In genomic region chr20:18738888-18739287, GRCh38 we compare ENCODE assay signal across 27 cellular contexts.
DNase-seq lines count a peak whose midpoint lies in the region; ATAC-seq, FAIRE-seq and TF ChIP-seq lines count a peak whose summit lies in the region.
"Had no signal": no experiment of that assay in that cellular context is flagged by ENCODE, and none has a peak within 500 bp of the region (broad histone marks: within the 10 kb centered on the region; RNA-seq: fewer than 3 reads in every experiment).

No MANE protein-coding gene starts in this region.

- peaks cover 29% of the 10 kb centered on the region for H3K4me1 Mint-ChIP-seq in CD8-positive, alpha-beta T cell (ENCODE audit: low read depth)
- H3K4me1 Mint-ChIP-seq: activated naive CD8-positive, alpha-beta T cell treated with anti-CD3 and anti-CD28 coated beads for 36 hours had no signal

- H3K9me3 Mint-ChIP-seq in CD8-positive, alpha-beta T cell: no peaks in the 10 kb centered on the region
- H3K9me3 Mint-ChIP-seq: activated naive CD8-positive, alpha-beta T cell treated with anti-CD3 and anti-CD28 coated beads for 36 hours; activated T-helper 17 cell treated with anti-CD3 and anti-CD28 coated beads, Interleukin-2, amount 50 U/mL, for 72 hours; GM23338; naive B cell; stimulated activated naive CD8-positive, alpha-beta T cell treated with anti-CD3 and anti-CD28 coated beads, Interleukin-15, Interleukin-2, amounts not matched to agents 100 ng/mL and 50 ng/mL, for 24 hours had no signal

- H3K36me3 ChIP-seq in CD8-positive, alpha-beta T cell (ENCODE audit: insufficient read depth, low read length): no peaks in the 10 kb centered on the region
- H3K36me3 ChIP-seq in K562 (ENCODE audit: control insufficient read depth, insufficient read depth, low read length) (no peaks in the 10 kb centered on the region), mucosa of rectum (ENCODE audit: control insufficient read depth in 2 of 2, insufficient read depth in 2 of 2, low read length in 2 of 2) (no peaks in the 10 kb centered on the region), suprapubic skin (no peaks in the 10 kb centered on the region)
- H3K36me3 ChIP-seq: brain microvascular endothelial cell, pancreas had no signal

- no peak for FAIRE-seq in K562 (lab: Jason Lieb, UNC)
- FAIRE-seq: keratinocyte, pancreas, TTC549 had no signal

- H3K27ac ChIP-seq in CD8-positive, alpha-beta T cell (ENCODE audit: low read depth, low read length): no peak overlapping the region
- H3K27ac ChIP-seq in K562 (ENCODE audit: extremely low read depth, low read depth, low read length): no peak overlapping the region
- H3K27ac ChIP-seq in mucosa of rectum (ENCODE audit: low read depth in 2 of 2, low read length in 2 of 2): peak overlapping the region; percentile 68 to 74
- H3K27ac ChIP-seq in suprapubic skin: peak overlapping the region; percentile 67
- H3K27ac ChIP-seq: brain microvascular endothelial cell, pancreas had no signal

- DNase-seq in CD8-positive, alpha-beta T cell: no peak
- peak in 1 of 4 experiments; percentile 7 for DNase-seq in K562 (ENCODE audit: extremely low read depth in 1 of 4, low spot score in 3 of 4)
- no peak for DNase-seq in suprapubic skin (ENCODE audit: low spot score in 2 of 2)
- no peak for DNase-seq in cortex of kidney (lab: John Stamatoyannopoulos, UW)
- no peak for DNase-seq in anterior cingulate cortex (lab: John Stamatoyannopoulos, UW)
- DNase-seq in GM13977 (ENCODE audit: low spot score): no peak
- DNase-seq: activated CD4-positive, alpha-beta T cell treated with anti-CD3 and anti-CD28 coated beads for 1 hour; activated naive CD8-positive, alpha-beta T cell treated with anti-CD3 and anti-CD28 coated beads for 36 hours; brain microvascular endothelial cell; foreskin fibroblast; GDM1; naive B cell; NCI-H1436 treated with DMSO at 0.1 percent for 48 hours; NCI-H2171 treated with DMSO at 0.1 percent for 48 hours; NCI-H774; pancreas; stimulated activated CD4-positive, alpha-beta T cell treated with anti-CD3 and anti-CD28 coated beads, Interleukin-1b, Interleukin-23, amount 100 ng/mL, for 48 hours; SW 1271 had no signal

- no peaks in the 10 kb centered on the region for H3K27me3 Mint-ChIP-seq in CD8-positive, alpha-beta T cell (ENCODE audit: low read depth)
- H3K27me3 Mint-ChIP-seq: activated naive CD8-positive, alpha-beta T cell treated with anti-CD3 and anti-CD28 coated beads for 36 hours; activated T-helper 17 cell treated with anti-CD3 and anti-CD28 coated beads, Interleukin-2, amount 50 U/mL, for 72 hours; naive B cell; stimulated activated naive CD8-positive, alpha-beta T cell treated with anti-CD3 and anti-CD28 coated beads, Interleukin-15, Interleukin-2, amounts not matched to agents 100 ng/mL and 50 ng/mL, for 24 hours had no signal

- TF ChIP-seq POLR2A in K562 (conservative IDR thresholded peaks at IDR 0.05): no peak
- no peak for TF ChIP-seq POLR2A in suprapubic skin (IDR thresholded peaks at IDR 0.05)

- H3K27ac Mint-ChIP-seq in CD8-positive, alpha-beta T cell: peak overlapping the region; percentile 52
- H3K27ac Mint-ChIP-seq: activated naive CD8-positive, alpha-beta T cell treated with anti-CD3 and anti-CD28 coated beads for 36 hours; activated T-helper 17 cell treated with anti-CD3 and anti-CD28 coated beads, Interleukin-2, amount 50 U/mL, for 72 hours; stimulated activated naive CD8-positive, alpha-beta T cell treated with anti-CD3 and anti-CD28 coated beads, Interleukin-15, Interleukin-2, amounts not matched to agents 100 ng/mL and 50 ng/mL, for 24 hours had no signal

- no peaks in the 10 kb centered on the region for H3K27me3 ChIP-seq in CD8-positive, alpha-beta T cell (ENCODE audit: insufficient read depth, low read length)
- H3K27me3 ChIP-seq in K562 (ENCODE audit: control insufficient read depth in 2 of 2, insufficient read depth in 2 of 2, low read length in 2 of 2) (no peaks in the 10 kb centered on the region; a peak in 1 of 5 replicates), mucosa of rectum (ENCODE audit: control insufficient read depth in 2 of 2, insufficient read depth in 2 of 2, low read length in 2 of 2) (no peaks in the 10 kb centered on the region), suprapubic skin (no peaks in the 10 kb centered on the region)
- H3K27me3 ChIP-seq: brain microvascular endothelial cell, pancreas had no signal

- 79% methylated on average over 2 of the region's 2 CpGs for WGBS in K562 (ENCODE audit: insufficient coverage, low coverage, missing lambda C conversion rate)
- 100% methylated on average over 2 of the region's 2 CpGs for WGBS in suprapubic skin

- TF ChIP-seq EP300 in K562 (IDR thresholded peaks at IDR 0.05; ENCODE audit: low read length) (no peak), suprapubic skin (IDR thresholded peaks at IDR 0.05) (no peak)

- no peak overlapping the region for H3K4me3 Mint-ChIP-seq in CD8-positive, alpha-beta T cell
- H3K4me3 Mint-ChIP-seq: activated naive CD8-positive, alpha-beta T cell treated with anti-CD3 and anti-CD28 coated beads for 36 hours; activated T-helper 17 cell treated with anti-CD3 and anti-CD28 coated beads, Interleukin-2, amount 50 U/mL, for 72 hours; GM23338; naive B cell; stimulated activated naive CD8-positive, alpha-beta T cell treated with anti-CD3 and anti-CD28 coated beads, Interleukin-15, Interleukin-2, amounts not matched to agents 100 ng/mL and 50 ng/mL, for 24 hours had no signal

- H3K9me1 ChIP-seq in K562 (ENCODE audit: control insufficient read depth, insufficient read depth, low read length): no peaks in the 10 kb centered on the region

- H3K9ac ChIP-seq in K562 (ENCODE audit: insufficient read depth in 1 of 2, low read depth in 2 of 2, low read length in 2 of 2): no peak overlapping the region
- H3K9ac ChIP-seq in mucosa of rectum (ENCODE audit: low read depth in 1 of 2, low read length in 2 of 2): no peak overlapping the region

- no peaks in the 10 kb centered on the region for H3K79me2 ChIP-seq in K562 (ENCODE audit: control insufficient read depth, insufficient read depth, low read length)

- intact Hi-C loops in CD8-positive, alpha-beta T cell (cut with DNase I, micrococcal nuclease): no loop called here
- intact Hi-C loops in K562 (cut with micrococcal nuclease): no loop called here

- in situ Hi-C loops in K562 (cut with MboI) (no loop called here), GM13977 (cut with MboI; ENCODE audit: low pct_unique_long_range_greater_than_20kb, low sequenced_read_pairs, unreplicated experiment) (no loop called here)

- CTCF ChIA-PET in CD8-positive, alpha-beta T cell (lab: Charles Lee): interaction anchor here (2.0 kb wide), 1 partner anchor 107 kb away, joined by 4 read pairs; no protein-coding TSS in a partner anchor
- CTCF ChIA-PET in K562 (lab: Yijun Ruan, JAX; ENCODE audit: low intra/inter-chr PET ratio): no interaction called here

- 0 out of 2 replicates have a peak, but pooled peaks cover 5% of the 10 kb centered on the region for H4K20me1 ChIP-seq in K562 (replicated peaks; ENCODE audit: control insufficient read depth, insufficient read depth, low read length)

- no peak overlapping the region for H3K4me3 ChIP-seq in CD8-positive, alpha-beta T cell (ENCODE audit: low read depth, low read length)
- no peak overlapping the region for H3K4me3 ChIP-seq in K562
- no peak overlapping the region for H3K4me3 ChIP-seq in mucosa of rectum (ENCODE audit: low read length in 2 of 2)
- H3K4me3 ChIP-seq in suprapubic skin: no peak overlapping the region
- H3K4me3 ChIP-seq: GM23338, lung, pancreas had no signal

- no peak for ATAC-seq in CD8-positive, alpha-beta T cell
- ATAC-seq in K562 (peak; percentile 79), HG03108 (IDR thresholded peaks at IDR 0.05; ENCODE audit: unreplicated experiment) (no peak)
- ATAC-seq: activated T-helper 17 cell treated with anti-CD3 and anti-CD28 coated beads, Interleukin-2, amount 50 U/mL, for 72 hours; GM23338; pancreas; Right ventricle myocardium inferior had no signal

- no peak for TF ChIP-seq CTCF in CD8-positive, alpha-beta T cell (IDR thresholded peaks at IDR 0.05)
- peak in 1 of 3 experiments; percentile 42; a peak in 2 of 6 replicates for TF ChIP-seq CTCF in K562 (IDR thresholded peaks at IDR 0.05 in 2 of 3, conservative IDR thresholded peaks at IDR 0.05 in 1 of 3; ENCODE audit: insufficient read depth in 2 of 3, low read depth in 1 of 3, low read length in 3 of 3)
- TF ChIP-seq CTCF in suprapubic skin (IDR thresholded peaks at IDR 0.05): no peak
- TF ChIP-seq CTCF in GM13977 (IDR thresholded peaks at IDR 0.05; ENCODE audit: extremely low read depth, insufficient read depth, missing control alignments): no peak

- BruUV-seq in K562 (replicated peaks; lab: Mats Ljungman, UMichigan): no TSS peak

- H2AFZ ChIP-seq in K562 (ENCODE audit: low read depth, low read length): no peak overlapping the region
- H2AFZ ChIP-seq: GM23338 had no signal

- POLR2A ChIA-PET in CD8-positive, alpha-beta T cell (lab: Charles Lee): interaction anchor here (1.7 kb wide), 1 partner anchor 55 kb away, joined by 5 read pairs; no protein-coding TSS in a partner anchor
- POLR2A ChIA-PET in K562 (lab: Yijun Ruan, JAX): interaction anchor here (1.0 kb wide), 1 partner anchor 10 kb away, joined by 3 read pairs; no protein-coding TSS in a partner anchor

- peaks cover 5% of the 10 kb centered on the region for H3K4me1 ChIP-seq in CD8-positive, alpha-beta T cell (ENCODE audit: insufficient read depth, low read length)
- H3K4me1 ChIP-seq in K562 (replicated peaks in 1 of 2; ENCODE audit: control insufficient read depth in 2 of 2, insufficient read depth in 2 of 2, low read length in 2 of 2): peaks cover 0 to 14% of the 10 kb centered on the region in 2 experiments; a peak in 4 of 5 replicates
- H3K4me1 ChIP-seq in mucosa of rectum (ENCODE audit: control insufficient read depth in 2 of 2, insufficient read depth in 2 of 2, low read length in 2 of 2): peaks cover 0 to 3% of the 10 kb centered on the region in 2 donors
- H3K4me1 ChIP-seq in suprapubic skin: peaks cover 17% of the 10 kb centered on the region
- H3K4me1 ChIP-seq: pancreas had no signal

- peak overlapping the region; percentile 5; the same call in 1 of the 2 replicates for H3K4me2 ChIP-seq in K562 (ENCODE audit: insufficient read depth, low read length)
- H3K4me2 ChIP-seq: GM23338 had no signal

- TF ChIP-seq RAD21 in K562 (CRISPR knock-in tag; conservative IDR thresholded peaks at IDR 0.05 in 1 of 2, IDR thresholded peaks at IDR 0.05 in 1 of 2): no peak

- H3K36me3 Mint-ChIP-seq in CD8-positive, alpha-beta T cell: peaks cover 10% of the 10 kb centered on the region

- H3K9me3 ChIP-seq in CD8-positive, alpha-beta T cell (ENCODE audit: low read length): no peaks in the 10 kb centered on the region
- no peaks in the 10 kb centered on the region for H3K9me3 ChIP-seq in K562 (replicated peaks; ENCODE audit: control insufficient read depth, insufficient read depth, low read depth, low read length)
- no peaks in the 10 kb centered on the region for H3K9me3 ChIP-seq in mucosa of rectum (ENCODE audit: control insufficient read depth in 2 of 2, low read length in 2 of 2)
- H3K9me3 ChIP-seq in suprapubic skin: peaks cover 5% of the 10 kb centered on the region
- H3K9me3 ChIP-seq: pancreas had no signal

TF ChIP-seq in K562, 482 proteins besides CTCF, POLR2A, EP300 and RAD21 (continues in another document):
- no peak for TF ChIP-seq TAF7 (tag; IDR thresholded peaks at IDR 0.05)

Comparison
In these comparisons a context has a peak if more than half of its experiments do, and no peak if none do; other contexts are left out.
1. H3K27ac ChIP-seq: peak in mucosa of rectum (2 of 2) and suprapubic skin (single experiment); none in CD8-positive, alpha-beta T cell (single experiment) and K562 (single experiment).